8 cellular contexts compared by ENCODE assay signal in the genomic region with DNA sequence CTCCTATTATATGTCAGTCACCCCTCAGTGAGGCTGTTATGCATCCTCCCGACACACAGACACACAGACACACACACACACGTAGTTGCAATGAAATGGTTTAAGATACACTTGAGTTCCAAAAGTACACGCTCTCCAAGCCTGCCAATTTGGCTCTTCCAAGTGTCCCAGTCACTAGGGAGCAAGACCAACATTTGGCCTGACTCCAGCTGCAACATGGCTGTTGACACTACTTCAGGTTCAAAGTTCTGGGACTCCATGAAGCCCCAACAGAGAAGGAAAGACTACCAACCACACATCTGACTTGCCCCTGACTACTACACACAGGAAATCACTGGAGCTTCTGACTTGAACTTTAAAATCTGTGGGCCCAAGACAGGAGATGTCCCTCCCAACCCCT.
"Had no signal": no experiment of that assay in that cellular context is flagged by ENCODE, and none has a peak within 500 bp of the region (broad histone marks: within the 10 kb centered on the region; RNA-seq: fewer than 3 reads in every experiment).

No MANE protein-coding gene starts in this region.

- FAIRE-seq: G401.6, GM12878, GM12891, GM12892, GM18507, GM19239 had no signal

- ATAC-seq: GM12878 had no signal

- DNase-seq: GDM1, GF-D8 had no signal

- H3K4me3 ChIP-seq: GM12878 had no signal
